In the genomic region with DNA sequence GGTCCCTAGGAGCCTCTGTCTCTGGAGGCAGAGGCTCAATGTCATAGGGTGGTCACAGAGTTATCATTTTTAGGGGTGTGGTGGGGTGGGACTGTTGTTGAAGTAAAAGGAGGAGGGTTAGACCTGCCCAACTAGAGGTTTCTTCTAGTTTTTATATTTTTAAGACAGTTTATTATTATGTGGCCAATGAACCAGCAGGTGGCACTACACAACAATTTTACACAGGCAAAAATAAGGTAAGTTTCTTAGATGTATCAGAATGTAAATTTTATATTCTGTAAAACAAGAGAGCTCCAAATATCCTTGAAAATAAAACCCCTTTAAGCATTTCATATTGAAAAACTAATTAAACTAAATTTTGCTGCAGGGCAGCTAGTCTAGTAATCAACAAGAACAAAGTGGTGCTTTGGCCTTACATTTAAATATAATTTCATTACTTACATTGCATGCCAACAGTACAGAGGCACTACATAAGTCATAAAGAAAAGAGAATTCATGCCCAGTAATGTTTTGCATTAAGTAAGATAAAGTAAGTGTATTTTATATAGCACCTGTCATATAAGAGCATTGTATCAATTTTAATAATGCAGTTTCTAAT, we compare ENCODE assay signal across 7 cellular contexts. TPM values are rescaled to one million over a fixed set of nuclear protein-coding genes. Genes with fewer than 3 reads are reported as not detected.
DNase-seq lines count a peak whose midpoint lies in the region; ATAC-seq, FAIRE-seq and TF ChIP-seq lines count a peak whose summit lies in the region.

No MANE protein-coding gene starts in this region.

- H3K79me2 ChIP-seq in HepG2 (ENCODE audit: insufficient read depth, low read length): no peaks in the 10 kb centered on the region

- H3K4me1 ChIP-seq in HepG2 (ENCODE audit: insufficient read depth, low read length) (no peaks in the 10 kb centered on the region), upper lobe of right lung (no peaks in the 10 kb centered on the region)

- no peaks in the 10 kb centered on the region for H3K9me3 ChIP-seq in HepG2 (ENCODE audit: low read length)
- no peaks in the 10 kb centered on the region for H3K9me3 ChIP-seq in upper lobe of right lung

- no peak for FAIRE-seq in HepG2 (lab: Jason Lieb, UNC)

- H3K36me3 Mint-ChIP-seq in Calu3 (ENCODE audit: insufficient read depth, unreplicated experiment): no peaks in the 10 kb centered on the region

- H4K20me1 ChIP-seq in HepG2 (ENCODE audit: insufficient read depth, low read length): no peaks in the 10 kb centered on the region

- TF ChIP-seq RAD21 in HepG2 (CRISPR knock-in tag; IDR thresholded peaks at IDR 0.05): no peak

- TF ChIP-seq EP300 in HepG2 (IDR thresholded peaks at IDR 0.05; ENCODE audit: low read depth in 2 of 2, low read length in 2 of 2) (no peak), HepG2 (CRISPR knock-in tag; IDR thresholded peaks at IDR 0.05; ENCODE audit: borderline replicate concordance) (no peak)

- H3K27me3 ChIP-seq in brain microvascular endothelial cell (replicated peaks) (no peaks in the 10 kb centered on the region), HepG2 (ENCODE audit: control insufficient read depth in 1 of 2, insufficient read depth in 2 of 2, low read length in 2 of 2) (no peaks in the 10 kb centered on the region), upper lobe of right lung (no peaks in the 10 kb centered on the region)

- H3K27ac Mint-ChIP-seq in Calu3 (ENCODE audit: unreplicated experiment): no peak overlapping the region

- no peak overlapping the region for H3K4me3 Mint-ChIP-seq in Calu3 (ENCODE audit: low read depth, unreplicated experiment)

- no peaks in the 10 kb centered on the region for H3K9me3 Mint-ChIP-seq in Calu3 (ENCODE audit: low read depth, unreplicated experiment)

- no peaks in the 10 kb centered on the region for H3K4me1 Mint-ChIP-seq in Calu3 (ENCODE audit: low read depth, unreplicated experiment)

- H3K36me3 ChIP-seq in brain microvascular endothelial cell (replicated peaks) (no peaks in the 10 kb centered on the region), HepG2 (replicated peaks in 1 of 2; ENCODE audit: control insufficient read depth in 1 of 2, insufficient read depth in 2 of 2, low read length in 2 of 2) (no peaks in the 10 kb centered on the region), upper lobe of right lung (no peaks in the 10 kb centered on the region)

- ATAC-seq in GM19351 (IDR thresholded peaks at IDR 0.05; ENCODE audit: unreplicated experiment) (peak; percentile 64), HepG2 (no peak), upper lobe of right lung (peak; percentile 39), HG02938 (IDR thresholded peaks at IDR 0.05; ENCODE audit: unreplicated experiment) (no peak)

- in situ Hi-C loops in brain microvascular endothelial cell (cut with HindIII; ENCODE audit: low pct_ligation_motif_present, low sequenced_read_pairs) (no loop called here), HepG2 (cut with HindIII; ENCODE audit: extremely low pct_ligation_motif_present, low pct_unique_long_range_greater_than_20kb) (no loop called here)

- CTCF ChIA-PET in Calu3 (lab: Charles Lee) (interaction anchor here (1.2 kb wide), 1 partner anchor 1234 kb away, joined by 3 read pairs; no protein-coding TSS in a partner anchor), HepG2 (lab: Yijun Ruan, JAX; ENCODE audit: low intra/inter-chr PET ratio, low total read pairs) (interaction anchor here (1.3 to 1.9 kb wide), 3 partner anchors 615 to 1288 kb away, joined by 5 to 12 read pairs (median 5); no protein-coding TSS in a partner anchor)

- POLR2A ChIA-PET in HepG2 (lab: Yijun Ruan, JAX): no interaction called here

- H3K4me3 ChIP-seq in brain microvascular endothelial cell (ENCODE audit: low read depth, low read length) (no peak overlapping the region), HepG2 (replicated peaks in 1 of 3; ENCODE audit: insufficient read depth in 1 of 3, low read depth in 2 of 3, low read length in 3 of 3) (no peak overlapping the region), upper lobe of right lung (no peak overlapping the region)

- H3K9ac ChIP-seq in HepG2 (ENCODE audit: insufficient read depth, low read depth, low read length): no peak overlapping the region

- intact Hi-C loops in Calu3 (cut with micrococcal nuclease; ENCODE audit: unreplicated experiment): loop anchor here (1.0 to 5.0 kb wide), 3 partner anchors 767 to 1323 kb away; no protein-coding TSS in a partner anchor
- intact Hi-C loops in HepG2 (cut with micrococcal nuclease; ENCODE audit: unreplicated experiment): loop anchor here (1.0 to 10.0 kb wide), 5 partner anchors 212 to 1325 kb away; no protein-coding TSS in a partner anchor
- intact Hi-C loops in upper lobe of right lung (cut with DNase I): no loop called here

- TF ChIP-seq POLR2A in HepG2 (IDR thresholded peaks at IDR 0.05; ENCODE audit: insufficient read depth in 1 of 2, low read depth in 2 of 2, low read length in 2 of 2): no peak

- peak; percentile 42 for DNase-seq in Calu3
- peak; percentile 46 for DNase-seq in NCI-H345 treated with DMSO at 0.1 percent for 48 hours (lab: John Stamatoyannopoulos, UW; ENCODE audit: unreplicated experiment)
- peak; percentile 47 for DNase-seq in brain microvascular endothelial cell
- DNase-seq in HepG2 (ENCODE audit: low spot score): peak; percentile 28
- DNase-seq in upper lobe of right lung: no peak

- no peaks in the 10 kb centered on the region for H3K27me3 Mint-ChIP-seq in Calu3 (ENCODE audit: unreplicated experiment)

- peak; percentile 28 for TF ChIP-seq CTCF in Calu3 (IDR thresholded peaks at IDR 0.05; ENCODE audit: unreplicated experiment)
- TF ChIP-seq CTCF in brain microvascular endothelial cell (IDR thresholded peaks at IDR 0.05; ENCODE audit: low read depth, low read length, missing control alignments): peak; percentile 52
- TF ChIP-seq CTCF in HepG2 (CRISPR knock-in tag; IDR thresholded peaks at IDR 0.05): peak; percentile 47
- peak; percentile 70 for TF ChIP-seq CTCF in upper lobe of right lung (IDR thresholded peaks at IDR 0.05)

- no TSS peak for BruUV-seq in Calu3 (replicated peaks; lab: Mats Ljungman, UMichigan)
- BruUV-seq in HepG2 (replicated peaks; lab: Mats Ljungman, UMichigan): no TSS peak

- H2AFZ ChIP-seq in HepG2 (ENCODE audit: low read length): no peak overlapping the region

- no peak overlapping the region for H3K4me2 ChIP-seq in HepG2 (ENCODE audit: low read depth, low read length)

- H3K27ac ChIP-seq in brain microvascular endothelial cell: no peak overlapping the region
- H3K27ac ChIP-seq in HepG2 (ENCODE audit: extremely low read length, insufficient read depth, low read length): no peak overlapping the region
- H3K27ac ChIP-seq in upper lobe of right lung: no peak overlapping the region

TF ChIP-seq in HepG2, 621 proteins besides CTCF, POLR2A, EP300 and RAD21 (continues in another document):
- TF ChIP-seq, protein P1, sequence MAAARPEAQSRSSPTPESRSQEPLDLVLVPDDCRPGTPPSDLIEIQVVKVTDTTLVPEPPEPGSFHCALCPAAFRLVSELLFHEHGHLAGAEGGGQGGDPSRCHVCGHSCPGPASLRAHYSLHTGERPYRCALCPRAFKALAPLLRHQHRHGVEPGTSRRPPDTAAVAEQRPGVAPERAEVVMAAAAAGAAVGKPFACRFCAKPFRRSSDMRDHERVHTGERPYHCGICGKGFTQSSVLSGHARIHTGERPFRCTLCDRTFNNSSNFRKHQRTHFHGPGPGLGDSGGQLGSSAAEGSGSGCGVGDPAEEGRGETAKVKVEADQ (CRISPR knock-in tag; IDR thresholded peaks at IDR 0.05; ENCODE audit: borderline replicate concordance): no peak
- TF ChIP-seq ZC3H13 (CRISPR knock-in tag; IDR thresholded peaks at IDR 0.05): no peak
- TF ChIP-seq HMGA1 (CRISPR knock-in tag; conservative IDR thresholded peaks at IDR 0.05): no peak
- TF ChIP-seq SRY (CRISPR knock-in tag; IDR thresholded peaks at IDR 0.05): no peak
- TF ChIP-seq, protein P2, sequence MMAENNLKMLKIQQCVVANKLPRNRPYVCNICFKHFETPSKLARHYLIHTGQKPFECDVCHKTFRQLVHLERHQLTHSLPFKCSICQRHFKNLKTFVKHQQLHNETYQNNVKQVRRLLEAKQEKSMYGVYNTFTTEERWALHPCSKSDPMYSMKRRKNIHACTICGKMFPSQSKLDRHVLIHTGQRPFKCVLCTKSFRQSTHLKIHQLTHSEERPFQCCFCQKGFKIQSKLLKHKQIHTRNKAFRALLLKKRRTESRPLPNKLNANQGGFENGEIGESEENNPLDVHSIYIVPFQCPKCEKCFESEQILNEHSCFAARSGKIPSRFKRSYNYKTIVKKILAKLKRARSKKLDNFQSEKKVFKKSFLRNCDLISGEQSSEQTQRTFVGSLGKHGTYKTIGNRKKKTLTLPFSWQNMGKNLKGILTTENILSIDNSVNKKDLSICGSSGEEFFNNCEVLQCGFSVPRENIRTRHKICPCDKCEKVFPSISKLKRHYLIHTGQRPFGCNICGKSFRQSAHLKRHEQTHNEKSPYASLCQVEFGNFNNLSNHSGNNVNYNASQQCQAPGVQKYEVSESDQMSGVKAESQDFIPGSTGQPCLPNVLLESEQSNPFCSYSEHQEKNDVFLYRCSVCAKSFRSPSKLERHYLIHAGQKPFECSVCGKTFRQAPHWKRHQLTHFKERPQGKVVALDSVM (CRISPR knock-in tag; IDR thresholded peaks at IDR 0.05): no peak
- TF ChIP-seq KMT2B (CRISPR knock-in tag; IDR thresholded peaks at IDR 0.05): no peak

RNA-seq across cellular contexts. Expression of a gene that starts 22.2 kb away (rescaled TPM):
- total RNA-seq in Calu3 (2022): not detected in 2 replicates
- total RNA-seq in HepG2 (2016; rRNA removed; fragmentation: Illumina TruSeq; extraction: Trizol): not detected in 2 replicates
- not detected in 2 replicates for total RNA-seq in HepG2 (2016; cell fraction: cytosol; rRNA removed; fragmentation: Illumina TruSeq; extraction: Trizol; ENCODE audit: low read depth)
- not detected in 2 replicates for total RNA-seq in HepG2 (2016; cell fraction: insoluble cytoplasmic fraction; rRNA removed; fragmentation: Illumina TruSeq; extraction: Trizol)
- total RNA-seq in HepG2 (2016; cell fraction: membrane; rRNA removed; fragmentation: Illumina TruSeq; extraction: Trizol): not detected in 2 replicates
- total RNA-seq in HepG2 (2016; cell fraction: nucleus; rRNA removed; fragmentation: Illumina TruSeq; extraction: Trizol): not detected in 2 replicates
- polyA plus RNA-seq in HepG2 (2011; rRNA removed): not detected in 2 replicates
- polyA plus RNA-seq in HepG2 (2011; cell fraction: cytosol; rRNA removed): not detected in 2 replicates
- not detected in 2 replicates for polyA plus RNA-seq in HepG2 (2011; cell fraction: nucleus; rRNA removed)
- polyA plus RNA-seq in HepG2 (2012): not detected in 2 replicates
- not detected in 2 replicates for polyA plus RNA-seq in HepG2 (2016; cell fraction: cytosol; fragmentation: Illumina TruSeq; extraction: Trizol; ENCODE audit: low read depth)
- not detected in 2 replicates for polyA plus RNA-seq in HepG2 (2016; cell fraction: insoluble cytoplasmic fraction; fragmentation: Illumina TruSeq; extraction: Trizol; ENCODE audit: low read depth)
- not detected in 2 replicates for polyA plus RNA-seq in HepG2 (2016; cell fraction: membrane; fragmentation: Illumina TruSeq; extraction: Trizol; ENCODE audit: low read depth)
- not detected in 2 replicates for polyA plus RNA-seq in HepG2 (2016; cell fraction: nucleus; fragmentation: Illumina TruSeq; extraction: Trizol; ENCODE audit: insufficient read depth, low read depth)
- polyA minus RNA-seq in HepG2 (2011; rRNA and poly(A)+ RNA removed; ENCODE audit: low replicate concordance): 0.58 TPM in 1 of 2 replicates, not detected in the other
- polyA minus RNA-seq in HepG2 (2011; cell fraction: cytosol; rRNA and poly(A)+ RNA removed): not detected in 2 replicates
- polyA minus RNA-seq in HepG2 (2011; cell fraction: nucleus; rRNA and poly(A)+ RNA removed): not detected in 2 replicates
- 2.0 TPM for total RNA-seq in upper lobe of right lung

Comparison
In these comparisons a context has a peak if more than half of its experiments do, and no peak if none do; other contexts are left out.
1. ATAC-seq: peak in GM19351 (single experiment) and upper lobe of right lung (single experiment); none in HepG2 (single experiment) and HG02938 (single experiment).
2. Peak in every context shown above with its lines, with median percentiles within 50 percentile points of each other: CTCF ChIP-seq.